14 cellular contexts compared by ENCODE assay signal in the genomic region with DNA sequence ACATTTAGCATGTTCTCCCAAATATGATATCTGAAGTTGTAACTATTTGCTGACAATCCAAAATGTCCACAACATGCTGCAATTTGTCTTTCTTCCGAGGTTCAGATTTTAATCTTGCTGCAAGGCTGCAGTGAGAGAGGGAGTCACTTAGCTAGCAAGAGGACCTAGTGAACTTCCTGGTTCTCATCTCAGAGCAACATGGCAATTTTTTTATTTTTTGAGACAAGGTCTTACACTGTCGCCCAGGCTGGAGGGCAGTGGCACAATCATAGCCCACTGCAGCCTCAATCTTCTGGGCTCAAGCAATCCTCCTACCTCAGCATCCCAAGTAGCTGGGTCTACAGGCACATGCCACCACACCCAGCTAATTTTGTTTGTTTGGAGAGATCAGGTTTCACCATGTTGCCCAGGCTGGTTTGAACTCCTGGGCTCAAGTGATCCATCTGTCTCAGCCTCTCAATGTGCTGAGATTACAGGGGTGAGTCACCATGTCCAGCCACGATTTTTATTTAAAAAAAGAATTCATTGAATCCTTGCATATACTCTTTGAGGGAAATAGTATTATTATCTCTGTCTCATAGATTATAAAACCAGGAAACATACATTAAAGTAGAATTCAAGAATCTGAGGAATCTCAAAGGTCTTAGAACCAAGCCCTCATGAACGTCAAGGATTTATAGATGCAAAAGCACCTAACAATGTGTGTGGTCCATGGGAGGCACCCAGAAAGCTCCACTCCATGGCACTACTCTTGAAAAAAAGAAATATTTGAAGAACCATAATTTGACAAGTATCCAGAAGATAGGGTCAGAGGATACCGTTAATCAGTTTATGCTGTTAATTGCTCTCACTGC. TPM values are rescaled to one million over a fixed set of nuclear protein-coding genes. Genes with fewer than 3 reads are reported as not detected.
DNase-seq lines count a peak whose midpoint lies in the region; ATAC-seq, FAIRE-seq and TF ChIP-seq lines count a peak whose summit lies in the region.
"Had no signal": no experiment of that assay in that cellular context is flagged by ENCODE, and none has a peak within 500 bp of the region (broad histone marks: within the 10 kb centered on the region; RNA-seq: fewer than 3 reads in every experiment).

No MANE protein-coding gene starts in this region.

- H3K79me2 ChIP-seq in endothelial cell of umbilical vein (ENCODE audit: control insufficient read depth, insufficient read depth, low read length) (no peaks in the 10 kb centered on the region), mesendoderm (ENCODE audit: control insufficient read depth, insufficient read depth, low read length) (no peaks in the 10 kb centered on the region)

- H3K36me3 Mint-ChIP-seq in activated CD8-positive, alpha-beta memory T cell treated with anti-CD3 and anti-CD28 coated beads, Interleukin-2, amount 10 ng/mL, durations not matched to agents 7 days and 5 days: peaks cover 2% of the 10 kb centered on the region
- H3K36me3 Mint-ChIP-seq in stimulated activated effector memory CD8-positive, alpha-beta T cell treated with anti-CD3 and anti-CD28 coated beads, Interleukin-12 subunit alpha, Interleukin-12 subunit beta, amount 100 ng/mL, for 72 hours: peaks cover 9% of the 10 kb centered on the region
- peaks cover 1% of the 10 kb centered on the region for H3K36me3 Mint-ChIP-seq in activated naive CD8-positive, alpha-beta T cell treated with anti-CD3 and anti-CD28 coated beads for 36 hours
- H3K36me3 Mint-ChIP-seq: WTC11 had no signal

- BruUV-seq in endothelial cell of umbilical vein (replicated peaks; lab: Mats Ljungman, UMichigan): no TSS peak

- no peaks in the 10 kb centered on the region for H3K9me3 Mint-ChIP-seq in activated CD8-positive, alpha-beta memory T cell treated with anti-CD3 and anti-CD28 coated beads, Interleukin-2, amount 10 ng/mL, durations not matched to agents 7 days and 5 days (ENCODE audit: low read depth)
- no peaks in the 10 kb centered on the region for H3K9me3 Mint-ChIP-seq in stimulated activated effector memory CD8-positive, alpha-beta T cell treated with anti-CD3 and anti-CD28 coated beads, Interleukin-12 subunit alpha, Interleukin-12 subunit beta, amount 100 ng/mL, for 72 hours
- H3K9me3 Mint-ChIP-seq in activated naive CD8-positive, alpha-beta T cell treated with anti-CD3 and anti-CD28 coated beads for 36 hours: no peaks in the 10 kb centered on the region

- dilution Hi-C loops in endothelial cell of umbilical vein (cut with MboI; ENCODE audit: extremely low pct_ligation_motif_present, low sequenced_read_pairs): no loop called here

- no peak for ATAC-seq in activated CD8-positive, alpha-beta memory T cell treated with anti-CD3 and anti-CD28 coated beads, Interleukin-2, amount 10 ng/mL, durations not matched to agents 7 days and 5 days
- ATAC-seq in stimulated activated effector memory CD8-positive, alpha-beta T cell treated with anti-CD3 and anti-CD28 coated beads, Interleukin-12 subunit alpha, Interleukin-12 subunit beta, amount 100 ng/mL, for 72 hours: no peak
- no peak for ATAC-seq in HG02623 (IDR thresholded peaks at IDR 0.05; ENCODE audit: unreplicated experiment)
- ATAC-seq: WTC11 had no signal

- H3K4me3 ChIP-seq in endothelial cell of umbilical vein (replicated peaks in 1 of 3; ENCODE audit: insufficient read depth in 1 of 3, low read depth in 1 of 3, low read length in 3 of 3) (no peak overlapping the region), mesendoderm (ENCODE audit: low read length) (no peak overlapping the region)
- H3K4me3 ChIP-seq: smooth muscle cell had no signal

- no peak for TF ChIP-seq POLR2A in endothelial cell of umbilical vein (IDR thresholded peaks at IDR 0.05; ENCODE audit: low read depth, low read length)

- no peaks in the 10 kb centered on the region for H3K9me3 ChIP-seq in endothelial cell of umbilical vein (replicated peaks; ENCODE audit: control insufficient read depth, insufficient read depth, low read length)

- no peak overlapping the region for H3K18ac ChIP-seq in mesendoderm (ENCODE audit: low read length)

- H2AFZ ChIP-seq in endothelial cell of umbilical vein (ENCODE audit: low read depth, low read length): no peak overlapping the region

- peaks cover 56% of the 10 kb centered on the region for H3K4me1 Mint-ChIP-seq in activated CD8-positive, alpha-beta memory T cell treated with anti-CD3 and anti-CD28 coated beads, Interleukin-2, amount 10 ng/mL, durations not matched to agents 7 days and 5 days
- peaks cover 49% of the 10 kb centered on the region for H3K4me1 Mint-ChIP-seq in stimulated activated effector memory CD8-positive, alpha-beta T cell treated with anti-CD3 and anti-CD28 coated beads, Interleukin-12 subunit alpha, Interleukin-12 subunit beta, amount 100 ng/mL, for 72 hours
- H3K4me1 Mint-ChIP-seq in activated naive CD8-positive, alpha-beta T cell treated with anti-CD3 and anti-CD28 coated beads for 36 hours: peaks cover 32% of the 10 kb centered on the region
- H3K4me1 Mint-ChIP-seq: WTC11 had no signal

- H3K36me3 ChIP-seq in endothelial cell of umbilical vein (ENCODE audit: control insufficient read depth in 2 of 2, extremely low read depth in 1 of 2, insufficient read depth in 2 of 2, low read length in 2 of 2) (no peaks in the 10 kb centered on the region), mesendoderm (ENCODE audit: control insufficient read depth, insufficient read depth, low read length) (no peaks in the 10 kb centered on the region)

- no peaks in the 10 kb centered on the region for H3K27me3 Mint-ChIP-seq in activated CD8-positive, alpha-beta memory T cell treated with anti-CD3 and anti-CD28 coated beads, Interleukin-2, amount 10 ng/mL, durations not matched to agents 7 days and 5 days
- no peaks in the 10 kb centered on the region for H3K27me3 Mint-ChIP-seq in activated naive CD8-positive, alpha-beta T cell treated with anti-CD3 and anti-CD28 coated beads for 36 hours
- H3K27me3 Mint-ChIP-seq: B cell had no signal

- H3K56ac ChIP-seq in mesendoderm (ENCODE audit: low read length): no peak overlapping the region

- POLR2A ChIA-PET in endothelial cell of umbilical vein (lab: Charles Lee): no interaction called here

- no peak overlapping the region for H3K4ac ChIP-seq in mesendoderm (ENCODE audit: low read depth, low read length)

- H3K9me1 ChIP-seq in endothelial cell of umbilical vein (replicated peaks; ENCODE audit: control insufficient read depth, extremely low read depth, insufficient read depth, low read length): no peaks in the 10 kb centered on the region

- no peaks in the 10 kb centered on the region for H4K20me1 ChIP-seq in endothelial cell of umbilical vein (replicated peaks; ENCODE audit: control insufficient read depth, extremely low read depth, insufficient read depth, low read length)

- no peak overlapping the region for H2AK5ac ChIP-seq in mesendoderm (ENCODE audit: low read length)

- H2BK120ac ChIP-seq in mesendoderm (ENCODE audit: low read depth, low read length): no peak overlapping the region

- no peak for TF ChIP-seq CTCF in endothelial cell of umbilical vein (IDR thresholded peaks at IDR 0.05; ENCODE audit: extremely low read depth in 1 of 2, insufficient read depth in 1 of 2, low read depth in 1 of 2, low read length in 2 of 2)

- no peak overlapping the region for H2BK5ac ChIP-seq in mesendoderm (ENCODE audit: low read length)

- CTCF ChIA-PET in activated CD8-positive, alpha-beta memory T cell treated with anti-CD3 and anti-CD28 coated beads, Interleukin-2, amount 10 ng/mL, durations not matched to agents 7 days and 5 days (lab: Charles Lee): interaction anchor here (0.8 to 6.9 kb wide), 5 partner anchors 7 to 74 kb away, joined by 3 to 77 read pairs (median 3); partner anchors contain the start of gene SLC27A2
- CTCF ChIA-PET in endothelial cell of umbilical vein (lab: Charles Lee): no interaction called here

- H4K8ac ChIP-seq in mesendoderm (ENCODE audit: low read depth, low read length): no peak overlapping the region

- H3K27ac Mint-ChIP-seq in activated CD8-positive, alpha-beta memory T cell treated with anti-CD3 and anti-CD28 coated beads, Interleukin-2, amount 10 ng/mL, durations not matched to agents 7 days and 5 days: no peak overlapping the region
- peak overlapping the region; percentile 41 for H3K27ac Mint-ChIP-seq in stimulated activated effector memory CD8-positive, alpha-beta T cell treated with anti-CD3 and anti-CD28 coated beads, Interleukin-12 subunit alpha, Interleukin-12 subunit beta, amount 100 ng/mL, for 72 hours
- no peak overlapping the region for H3K27ac Mint-ChIP-seq in activated naive CD8-positive, alpha-beta T cell treated with anti-CD3 and anti-CD28 coated beads for 36 hours
- H3K27ac Mint-ChIP-seq: B cell, WTC11 had no signal

- H3K4me2 ChIP-seq in endothelial cell of umbilical vein (ENCODE audit: insufficient read depth, low read length) (no peak overlapping the region), mesendoderm (ENCODE audit: low read length) (no peak overlapping the region)
- H3K4me2 ChIP-seq: smooth muscle cell had no signal

- H3K9ac ChIP-seq in endothelial cell of umbilical vein (replicated peaks; ENCODE audit: extremely low read depth, insufficient read depth, low read length): no peak overlapping the region
- no peak overlapping the region for H3K9ac ChIP-seq in mesendoderm (ENCODE audit: low read length)

- no CpG with 5 or more reads among the region's 5 CpGs for WGBS in mesendoderm (ENCODE audit: extremely low coverage, insufficient coverage, low lambda C conversion rate)

- H2BK15ac ChIP-seq in mesendoderm (replicated peaks; ENCODE audit: low read depth): no peak overlapping the region

- H3K4me1 ChIP-seq in endothelial cell of umbilical vein (ENCODE audit: control insufficient read depth, extremely low read depth, insufficient read depth, low read length) (no peaks in the 10 kb centered on the region), mesendoderm (ENCODE audit: control insufficient read depth, low read depth, low read length) (no peaks in the 10 kb centered on the region)

- FAIRE-seq in endothelial cell of umbilical vein (lab: Jason Lieb, UNC): peak; percentile 59

- H4K5ac ChIP-seq in mesendoderm (ENCODE audit: low read length): no peak overlapping the region

- peak; percentile 32 for DNase-seq in activated CD8-positive, alpha-beta memory T cell treated with anti-CD3 and anti-CD28 coated beads, Interleukin-2, amount 10 ng/mL, durations not matched to agents 7 days and 5 days
- no peak for DNase-seq in activated CD8-positive, alpha-beta memory T cell treated with anti-CD3 and anti-CD28 coated beads, Interleukin-2, amount 50 U/mL, for 4 hours
- DNase-seq in NCI-H69 (lab: John Stamatoyannopoulos, UW) (peak; percentile 72), endothelial cell of umbilical vein (ENCODE audit: low read depth, low spot score) (no peak), mesendoderm (no peak)
- no peak for DNase-seq in stimulated activated effector memory CD8-positive, alpha-beta T cell treated with anti-CD3 and anti-CD28 coated beads, Interleukin-12 subunit alpha, Interleukin-12 subunit beta, amount 100 ng/mL, for 72 hours (ENCODE audit: low spot score in 2 of 2)
- no peak for DNase-seq in activated naive CD8-positive, alpha-beta T cell treated with anti-CD3 and anti-CD28 coated beads for 36 hours
- DNase-seq: activated effector memory CD4-positive, alpha-beta T cell treated with anti-CD3 and anti-CD28 coated beads, Interleukin-2, amount 50 U/mL, for 16 hours; NCI-H1048 had no signal

- H3K4me3 Mint-ChIP-seq in activated CD8-positive, alpha-beta memory T cell treated with anti-CD3 and anti-CD28 coated beads, Interleukin-2, amount 10 ng/mL, durations not matched to agents 7 days and 5 days: no peak overlapping the region
- no peak overlapping the region for H3K4me3 Mint-ChIP-seq in stimulated activated effector memory CD8-positive, alpha-beta T cell treated with anti-CD3 and anti-CD28 coated beads, Interleukin-12 subunit alpha, Interleukin-12 subunit beta, amount 100 ng/mL, for 72 hours
- no peak overlapping the region for H3K4me3 Mint-ChIP-seq in activated naive CD8-positive, alpha-beta T cell treated with anti-CD3 and anti-CD28 coated beads for 36 hours
- H3K4me3 Mint-ChIP-seq: B cell, WTC11 had no signal

- H3K79me1 ChIP-seq in mesendoderm (ENCODE audit: low read length): no peaks in the 10 kb centered on the region

- H3K27ac ChIP-seq in endothelial cell of umbilical vein (ENCODE audit: insufficient read depth, low read depth, low read length) (no peak overlapping the region), mesendoderm (ENCODE audit: low read depth, low read length) (no peak overlapping the region)

- H3K27me3 ChIP-seq in endothelial cell of umbilical vein (ENCODE audit: control insufficient read depth in 2 of 2, insufficient read depth in 2 of 2, low read length in 2 of 2) (peaks cover 4 to 5% of the 10 kb centered on the region in 2 experiments), mesendoderm (ENCODE audit: insufficient read depth, low read length, poor library complexity) (no peaks in the 10 kb centered on the region)

- intact Hi-C loops in endothelial cell of umbilical vein (cut with micrococcal nuclease): no loop called here

- no peak overlapping the region for H3K23ac ChIP-seq in mesendoderm (ENCODE audit: low read length)

RNA-seq across cellular contexts. Expression of gene HDC, which starts 9.1 kb away (rescaled TPM):
- total RNA-seq in activated CD8-positive, alpha-beta memory T cell treated with anti-CD3 and anti-CD28 coated beads, Interleukin-2, amount 10 ng/mL, durations not matched to agents 7 days and 5 days: under 1 TPM in 1 of 2 experiments, not detected in 1; 0.40 TPM
- not detected in 2 replicates for total RNA-seq in endothelial cell of umbilical vein
- not detected in 2 replicates for polyA plus RNA-seq in endothelial cell of umbilical vein
- polyA plus RNA-seq in endothelial cell of umbilical vein (2011; cell fraction: cytosol; rRNA removed): not detected in 2 replicates
- not detected in 2 replicates for polyA plus RNA-seq in endothelial cell of umbilical vein (2011; cell fraction: nucleus; rRNA removed)
- polyA plus RNA-seq in endothelial cell of umbilical vein (2012): not detected in 2 replicates
- not detected in 2 replicates for polyA minus RNA-seq in endothelial cell of umbilical vein
- polyA minus RNA-seq in endothelial cell of umbilical vein (2011; cell fraction: cytosol; rRNA and poly(A)+ RNA removed): 0.51 TPM
- not detected in 2 replicates for polyA minus RNA-seq in endothelial cell of umbilical vein (2011; cell fraction: nucleus; rRNA and poly(A)+ RNA removed)
- total RNA-seq in activated naive CD8-positive, alpha-beta T cell treated with anti-CD3 and anti-CD28 coated beads for 36 hours: under 1 TPM; 0.32 to 0.33 TPM
- polyA plus RNA-seq in mesendoderm (2013, experiment 1 of 2): 0.04 TPM
- polyA plus RNA-seq in mesendoderm (2013, experiment 2 of 2): 0.10 TPM
- total RNA-seq: B cell, dermis microvascular lymphatic vessel endothelial cell, smooth muscle cell, WTC11 had no signal
- polyA plus RNA-seq: smooth muscle cell had no signal

Comparison
In these comparisons a context has a peak if more than half of its experiments do, and no peak if none do; other contexts are left out.
1. DNase-seq: peak in activated CD8-positive, alpha-beta memory T cell treated with anti-CD3 and anti-CD28 coated beads, Interleukin-2, amount 10 ng/mL, durations not matched to agents 7 days and 5 days (single experiment) and NCI-H69 (single experiment); none in activated CD8-positive, alpha-beta memory T cell treated with anti-CD3 and anti-CD28 coated beads, Interleukin-2, amount 50 U/mL, for 4 hours (single experiment), endothelial cell of umbilical vein (single experiment), stimulated activated effector memory CD8-positive, alpha-beta T cell treated with anti-CD3 and anti-CD28 coated beads, Interleukin-12 subunit alpha, Interleukin-12 subunit beta, amount 100 ng/mL, for 72 hours (0 of 2), activated naive CD8-positive, alpha-beta T cell treated with anti-CD3 and anti-CD28 coated beads for 36 hours (single experiment) and mesendoderm (single experiment).